In the genomic region with DNA sequence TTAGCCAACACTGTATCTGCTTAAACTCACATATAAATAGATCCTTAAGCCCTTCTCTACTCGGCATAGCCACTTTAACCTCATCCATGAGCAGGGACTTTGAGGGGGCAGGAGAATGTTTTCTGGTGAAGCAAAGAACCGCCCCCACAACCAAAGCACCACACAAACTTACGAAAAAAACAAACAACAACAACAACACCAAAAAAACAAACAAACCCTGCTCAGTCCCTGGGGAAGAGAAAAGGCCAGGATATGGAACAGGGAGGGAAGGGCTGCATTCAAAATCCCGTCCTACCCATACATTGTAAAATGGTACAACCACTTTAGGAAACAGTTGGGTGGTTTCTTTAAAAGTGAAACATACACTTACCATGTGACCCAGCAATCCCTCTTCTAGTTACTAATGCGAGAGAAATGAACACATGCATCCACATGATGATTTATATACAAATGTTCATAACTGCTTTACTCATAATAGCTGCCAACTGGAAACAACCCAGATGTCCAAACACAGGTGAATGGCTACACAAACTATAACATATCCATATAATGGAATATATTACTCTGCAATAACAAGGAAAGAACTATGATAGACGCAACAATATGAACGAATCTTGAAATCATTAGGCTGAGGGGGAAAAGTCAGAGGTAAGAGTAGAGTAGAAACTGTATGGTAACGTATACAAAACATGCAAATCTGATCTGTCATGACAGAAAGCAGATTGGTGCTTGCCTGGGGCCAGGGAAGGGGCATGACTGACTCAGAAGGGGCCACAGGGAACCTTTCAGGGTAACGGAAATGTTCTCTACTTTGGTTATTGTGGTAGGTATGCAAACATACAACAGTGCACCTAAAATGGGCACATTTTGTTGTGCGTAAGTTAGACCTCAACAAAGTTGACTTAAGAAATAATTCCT, we compare ENCODE assay signal across 9 cellular contexts. TPM values are rescaled to one million over a fixed set of nuclear protein-coding genes. Genes with fewer than 3 reads are reported as not detected.
A peak's percentile ranks its signal among the peaks of the same experiment; 100 is the strongest.
DNase-seq lines count a peak whose midpoint lies in the region; ATAC-seq and TF ChIP-seq lines count a peak whose summit lies in the region.
"Had no signal": no experiment of that assay in that cellular context is flagged by ENCODE, and none has a peak within 500 bp of the region (broad histone marks: within the 10 kb centered on the region; RNA-seq: fewer than 3 reads in every experiment).

No MANE protein-coding gene starts in this region.

- H3K9me3 ChIP-seq in mammary epithelial cell (replicated peaks; ENCODE audit: insufficient read depth, low read length): no peaks in the 10 kb centered on the region
- no peaks in the 10 kb centered on the region for H3K9me3 ChIP-seq in muscle layer of duodenum (ENCODE audit: control insufficient read depth in 1 of 2, low read length in 2 of 2)

- peak overlapping the region; percentile 90 for H3K27ac ChIP-seq in mammary epithelial cell (ENCODE audit: insufficient read depth, low read depth, low read length)
- peak overlapping the region; percentile 76 for H3K27ac ChIP-seq in muscle layer of duodenum (ENCODE audit: low read length)
- H3K27ac ChIP-seq in substantia nigra (ENCODE audit: low read depth, low read length, poor library complexity, severe bottlenecking): no peak overlapping the region
- H3K27ac ChIP-seq: HL-60 had no signal

- peak overlapping the region; percentile 81 for H2AFZ ChIP-seq in mammary epithelial cell (ENCODE audit: low read depth, low read length)

- no peaks in the 10 kb centered on the region for H3K79me2 ChIP-seq in mammary epithelial cell (ENCODE audit: insufficient read depth, low read length)

- H3K4me3 ChIP-seq in mammary epithelial cell (replicated peaks in 1 of 3; ENCODE audit: insufficient read depth in 1 of 3, low read depth in 2 of 3, low read length in 3 of 3) (no peak overlapping the region), muscle layer of duodenum (ENCODE audit: low read depth in 1 of 2, low read length in 2 of 2) (peak overlapping the region in 1 of 2 donors; percentile 38)

- H3K9ac ChIP-seq in mammary epithelial cell (ENCODE audit: insufficient read depth, low read length): peak overlapping the region; percentile 62

- no peaks in the 10 kb centered on the region for H3K36me3 ChIP-seq in mammary epithelial cell (ENCODE audit: insufficient read depth, low read length)
- H3K36me3 ChIP-seq in muscle layer of duodenum (ENCODE audit: control insufficient read depth in 1 of 2, insufficient read depth in 2 of 2, low read length in 2 of 2): no peaks in the 10 kb centered on the region

- no peaks in the 10 kb centered on the region for H4K20me1 ChIP-seq in mammary epithelial cell (ENCODE audit: insufficient read depth, low read length)

- WGBS in mammary epithelial cell (ENCODE audit: low coverage, missing lambda C conversion rate): 31% methylated on average over 9 of the region's 10 CpGs

- dilution Hi-C loops in mammary epithelial cell (cut with HindIII; ENCODE audit: low sequenced_read_pairs): loop anchor here (5.0 kb wide), 2 partner anchors 37 to 43 kb away; a partner anchor contains a TSS

- H3K4me1 ChIP-seq in mammary epithelial cell (ENCODE audit: insufficient read depth, low read length): peaks cover 44% of the 10 kb centered on the region
- peaks cover 13 to 20% of the 10 kb centered on the region in 2 donors for H3K4me1 ChIP-seq in muscle layer of duodenum (ENCODE audit: control insufficient read depth in 1 of 2, insufficient read depth in 2 of 2, low read length in 2 of 2)

- H3K27me3 ChIP-seq in mammary epithelial cell (ENCODE audit: insufficient read depth, low read length) (no peaks in the 10 kb centered on the region), muscle layer of duodenum (ENCODE audit: low read depth, low read length) (no peaks in the 10 kb centered on the region)

- DNase-seq in Daoy (ENCODE audit: low read depth): peak; percentile 54
- peak; percentile 18 to 25 for DNase-seq in NCI-H446 (lab: John Stamatoyannopoulos, UW)
- peak; percentile 84 for DNase-seq in mammary epithelial cell
- no peak for DNase-seq in NCI-H1417 (lab: John Stamatoyannopoulos, UW)
- no peak for DNase-seq in hypothalamus (lab: John Stamatoyannopoulos, UW)
- no peak for DNase-seq in substantia nigra (lab: John Stamatoyannopoulos, UW)

- BruUV-seq in mammary epithelial cell (replicated peaks; lab: Mats Ljungman, UMichigan): TSS peak; percentile 85

- ATAC-seq in HG02588 (IDR thresholded peaks at IDR 0.05; ENCODE audit: unreplicated experiment): no peak

- CTCF ChIA-PET in mammary epithelial cell (lab: Charles Lee; ENCODE audit: low non-redundant PET): interaction anchor here (0.7 kb wide), 1 partner anchor 10 kb away, joined by 4 read pairs; no protein-coding TSS in a partner anchor

- intact Hi-C loops in mammary epithelial cell (cut with micrococcal nuclease): loop anchor here (1.0 to 5.0 kb wide), 4 partner anchors 11 to 48 kb away; a partner anchor contains a TSS

- peak in 1 of 2 donors; percentile 4 for TF ChIP-seq CTCF in mammary epithelial cell (conservative IDR thresholded peaks at IDR 0.05 in 1 of 2, IDR thresholded peaks at IDR 0.05 in 1 of 2; ENCODE audit: extremely low read depth in 1 of 2, insufficient read depth in 1 of 2, low read depth in 1 of 2, low read length in 2 of 2)

- H3K4me2 ChIP-seq in mammary epithelial cell (ENCODE audit: insufficient read depth, low read depth, low read length): peak overlapping the region; percentile 63

- in situ Hi-C loops in mammary epithelial cell (cut with MboI; ENCODE audit: low sequenced_read_pairs in 2 of 2): no loop called here

RNA-seq across cellular contexts. Expression of a gene that starts 37.7 kb away (rescaled TPM):
- 1.3 and 3.3 TPM in 2 replicates for total RNA-seq in Daoy (2014; rRNA removed; shearing (Covaris generic))
- total RNA-seq in mammary epithelial cell: 100 to 1,000 TPM in 1 of 2 donors, 10 to 100 TPM in 1; 51.2 to 149 TPM
- polyA plus RNA-seq in mammary epithelial cell: 89.6 TPM
- 94.4 TPM for polyA minus RNA-seq in mammary epithelial cell

Comparison
In these comparisons a context has a peak if more than half of its experiments do, and no peak if none do; other contexts are left out.
1. DNase-seq: peak in Daoy (single experiment), NCI-H446 (2 of 2) and mammary epithelial cell (single experiment); none in NCI-H1417 (0 of 3), hypothalamus (0 of 51) and substantia nigra (0 of 49).
2. RNA of a gene that starts 37.7 kb away (total RNA-seq): 51.2 to 149 TPM in mammary epithelial cell; 1.3 to 3.3 TPM in Daoy; every median in the first group is over 10 times any median in the second.